19 cellular contexts compared by ENCODE assay signal in genomic region chr15:85172846-85173490, GRCh38.
"Had no signal": no experiment of that assay in that cellular context is flagged by ENCODE, and none has a peak within 500 bp of the region (broad histone marks: within the 10 kb centered on the region; RNA-seq: fewer than 3 reads in every experiment).

No MANE protein-coding gene starts in this region.

- H3K27me3 ChIP-seq: adrenal gland, right atrium auricular region had no signal

- H3K4me3 ChIP-seq: adrenal gland, esophagus squamous epithelium, heart left ventricle, right atrium auricular region, transverse colon had no signal

- H3K36me3 ChIP-seq: adrenal gland, esophagus squamous epithelium, heart left ventricle, right atrium auricular region, transverse colon had no signal

- H3K4me1 Mint-ChIP-seq: immature natural killer cell had no signal

- H3K27ac ChIP-seq: adrenal gland, heart left ventricle, right atrium auricular region, transverse colon, VCaP had no signal

- ATAC-seq: heart left ventricle had no signal

- DNase-seq: activated CD4-positive, alpha-beta T cell treated with anti-CD3 and anti-CD28 coated beads for 1 hour; activated CD4-positive, alpha-beta T cell treated with anti-CD3 and anti-CD28 coated beads, Interleukin-2, amount 50 U/mL, for 4 hours; activated naive CD4-positive, alpha-beta T cell treated with anti-CD3 and anti-CD28 coated beads, Interleukin-2, amount 50 U/mL, for 16 hours; adrenal gland; esophagus squamous epithelium; heart left ventricle; immature natural killer cell; nephron progenitor cell; occipital lobe; small intestine; stimulated activated CD4-positive, alpha-beta T cell treated with anti-CD3 and anti-CD28 coated beads, Interleukin-4, amount 100 ng/mL, for 4 hours; stimulated activated CD8-positive, alpha-beta memory T cell treated with anti-CD3 and anti-CD28 coated beads, Interleukin-4, amount 100 ng/mL, for 48 hours; stimulated activated naive CD4-positive, alpha-beta T cell treated with Interleukin-2 at 50 U/mL for 16 hours; substantia nigra; transverse colon had no signal

- H3K9me3 ChIP-seq: adrenal gland had no signal

- H3K4me3 Mint-ChIP-seq: immature natural killer cell, nephron progenitor cell had no signal

- H3K27ac Mint-ChIP-seq: immature natural killer cell, nephron progenitor cell, progenitor cell of endocrine pancreas had no signal

- FAIRE-seq: frontal cortex, small intestine had no signal
